Comparison of ENCODE assay signal across 8 cellular contexts in genomic region chr9:4490705-4491620, GRCh38.
DNase-seq lines count a peak whose midpoint lies in the region; ATAC-seq and TF ChIP-seq lines count a peak whose summit lies in the region.

No MANE protein-coding gene starts in this region.

- no peak for TF ChIP-seq CTCF in AG10803 (conservative IDR thresholded peaks at IDR 0.05; ENCODE audit: low read length)
- no peak for TF ChIP-seq CTCF in brain microvascular endothelial cell (IDR thresholded peaks at IDR 0.05; ENCODE audit: low read depth, low read length, missing control alignments)

- peaks cover 0 to 25% (median 23%) of the 10 kb centered on the region in 5 donors for H3K4me1 ChIP-seq in subcutaneous abdominal adipose tissue (ENCODE audit: control insufficient read depth in 5 of 5, insufficient read depth in 5 of 5, low read length in 5 of 5)

- ATAC-seq in GM18909 (IDR thresholded peaks at IDR 0.05; ENCODE audit: poor library complexity, unreplicated experiment) (peak; percentile 15), HG03432 (IDR thresholded peaks at IDR 0.05; ENCODE audit: unreplicated experiment) (peak; percentile 13)

- peak overlapping the region; percentile 16 to 78 (median 64) for H3K9ac ChIP-seq in subcutaneous abdominal adipose tissue (ENCODE audit: low read length in 5 of 5)

- H3K4me3 ChIP-seq in AG10803 (ENCODE audit: low read length) (peak overlapping the region; percentile 74), brain microvascular endothelial cell (ENCODE audit: low read depth, low read length) (peak overlapping the region; percentile 68), subcutaneous abdominal adipose tissue (ENCODE audit: low read depth in 1 of 5, low read length in 5 of 5) (peak overlapping the region; percentile 70 to 96 (median 88))

- H3K27me3 ChIP-seq in brain microvascular endothelial cell (replicated peaks) (no peaks in the 10 kb centered on the region), subcutaneous abdominal adipose tissue (ENCODE audit: control insufficient read depth in 5 of 5, insufficient read depth in 4 of 5, low read length in 5 of 5) (no peaks in the 10 kb centered on the region)

- no peak overlapping the region for H3K27ac ChIP-seq in brain microvascular endothelial cell
- no peak overlapping the region for H3K27ac ChIP-seq in subcutaneous abdominal adipose tissue (ENCODE audit: low read depth, low read length)

- H3K36me3 ChIP-seq in brain microvascular endothelial cell (replicated peaks) (no peaks in the 10 kb centered on the region), subcutaneous abdominal adipose tissue (ENCODE audit: control insufficient read depth in 5 of 5, insufficient read depth in 5 of 5, low read length in 5 of 5) (no peaks in the 10 kb centered on the region)

- in situ Hi-C loops in brain microvascular endothelial cell (cut with HindIII; ENCODE audit: low pct_ligation_motif_present, low sequenced_read_pairs) = no loop called here

- no peaks in the 10 kb centered on the region for H3K9me3 ChIP-seq in subcutaneous abdominal adipose tissue (ENCODE audit: control insufficient read depth in 5 of 5, low read length in 5 of 5)

- DNase-seq in AG10803 (ENCODE audit: low read depth) (no peak), brain microvascular endothelial cell (no peak), kidney glomerular epithelial cell (lab: John Stamatoyannopoulos, UW) (peak; percentile 33), NCI-H1694 (lab: John Stamatoyannopoulos, UW) (no peak)
- no peak for DNase-seq in stimulated activated naive CD4-positive, alpha-beta T cell (lab: John Stamatoyannopoulos, UW)
